In the genomic region with DNA sequence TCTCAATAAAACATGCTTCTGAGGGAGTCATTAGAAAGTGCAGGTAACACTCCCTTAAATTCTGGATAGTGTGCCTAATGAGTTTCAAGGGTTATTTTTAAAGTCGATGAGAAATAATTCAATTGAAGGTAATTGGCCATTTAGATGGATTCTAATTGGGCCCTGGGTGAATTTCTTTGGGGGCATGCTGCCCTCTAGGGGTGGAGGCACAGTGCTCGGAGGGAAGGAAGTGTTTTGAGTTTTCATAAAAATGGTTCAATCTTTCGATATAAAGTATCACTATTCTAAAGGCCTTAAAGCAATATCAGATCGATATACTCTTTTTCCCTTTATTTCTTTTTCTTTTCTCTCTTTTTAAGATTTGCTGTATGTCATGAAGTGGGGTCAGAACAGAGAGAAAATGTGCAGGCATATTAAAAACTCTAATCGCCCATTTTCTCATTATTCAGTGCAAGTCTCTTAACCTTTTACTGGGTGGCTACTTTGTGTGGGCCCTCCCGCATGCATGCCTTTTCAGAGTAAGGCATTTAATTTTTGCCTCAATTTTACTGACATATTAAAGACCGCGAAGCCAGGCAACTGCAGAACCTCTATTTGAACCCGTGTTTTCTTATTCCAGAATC, we compare ENCODE assay signal across 10 cellular contexts. TPM values are rescaled to one million over a fixed set of nuclear protein-coding genes. Genes with fewer than 3 reads are reported as not detected.
A peak's percentile ranks its signal among the peaks of the same experiment; 100 is the strongest.
DNase-seq lines count a peak whose midpoint lies in the region; ATAC-seq and TF ChIP-seq lines count a peak whose summit lies in the region.
"Had no signal": no experiment of that assay in that cellular context is flagged by ENCODE, and none has a peak within 500 bp of the region (broad histone marks: within the 10 kb centered on the region; RNA-seq: fewer than 3 reads in every experiment).

No MANE protein-coding gene starts in this region.

- no TSS peak for BruUV-seq in A673 (replicated peaks; lab: Mats Ljungman, UMichigan)

- no peaks in the 10 kb centered on the region for H3K9me3 ChIP-seq in A673 (ENCODE audit: low read depth, low read length, poor library complexity, severe bottlenecking)
- no peaks in the 10 kb centered on the region for H3K9me3 ChIP-seq in tibial artery

- ATAC-seq in GM21737 (IDR thresholded peaks at IDR 0.05; ENCODE audit: unreplicated experiment) = no peak
- ATAC-seq: stimulated activated naive CD8-positive, alpha-beta T cell treated with anti-CD3 and anti-CD28 coated beads, Interleukin-15, amount 100 ng/mL, for 72 hours had no signal

- CTCF ChIA-PET in A673 (lab: Charles Lee) = no interaction called here
- CTCF ChIA-PET in activated CD4-positive, alpha-beta memory T cell treated with anti-CD3 and anti-CD28 coated beads, Interleukin-2, amount 10 ng/mL, durations not matched to agents 7 days and 5 days (lab: Charles Lee) = no interaction called here

- H3K27me3 ChIP-seq in A673 (replicated peaks; ENCODE audit: insufficient read depth, low read depth, low read length, poor library complexity) = peaks cover 10% of the 10 kb centered on the region
- H3K27me3 ChIP-seq in GM06990 (replicated peaks; ENCODE audit: control insufficient read depth, insufficient read depth, low read length) = no peaks in the 10 kb centered on the region
- peaks cover 0 to 10% of the 10 kb centered on the region in 2 donors for H3K27me3 ChIP-seq in tibial artery

- no peaks in the 10 kb centered on the region for H3K4me1 ChIP-seq in A673 (ENCODE audit: insufficient read depth, low read length, poor library complexity, severe bottlenecking)
- H3K4me1 ChIP-seq in tibial artery = no peaks in the 10 kb centered on the region

- intact Hi-C loops in A673 (cut with micrococcal nuclease; ENCODE audit: unreplicated experiment) = no loop called here
- intact Hi-C loops in tibial artery (cut with DNase I; ENCODE audit: low total_unique reads) = no loop called here

- H3K4me3 Mint-ChIP-seq in activated CD4-positive, alpha-beta memory T cell treated with anti-CD3 and anti-CD28 coated beads, Interleukin-2, amount 10 ng/mL, durations not matched to agents 7 days and 5 days = no peak overlapping the region
- H3K4me3 Mint-ChIP-seq: stimulated activated naive CD8-positive, alpha-beta T cell treated with anti-CD3 and anti-CD28 coated beads, Interleukin-15, amount 100 ng/mL, for 72 hours had no signal

- H3K36me3 ChIP-seq in A673 (ENCODE audit: insufficient read depth, low read length, poor library complexity, severe bottlenecking) = no peaks in the 10 kb centered on the region
- H3K36me3 ChIP-seq in GM06990 (ENCODE audit: control insufficient read depth, insufficient read depth, low read length) = no peaks in the 10 kb centered on the region
- H3K36me3 ChIP-seq in tibial artery = no peaks in the 10 kb centered on the region

- H3K36me3 Mint-ChIP-seq in activated CD4-positive, alpha-beta memory T cell treated with anti-CD3 and anti-CD28 coated beads, Interleukin-2, amount 10 ng/mL, durations not matched to agents 7 days and 5 days (ENCODE audit: low read depth) = no peaks in the 10 kb centered on the region

- peaks cover 10% of the 10 kb centered on the region for H3K27me3 Mint-ChIP-seq in activated CD4-positive, alpha-beta memory T cell treated with anti-CD3 and anti-CD28 coated beads, Interleukin-2, amount 10 ng/mL, durations not matched to agents 7 days and 5 days

- TF ChIP-seq CTCF in A673 (conservative IDR thresholded peaks at IDR 0.05; ENCODE audit: low read depth, low read length) (peak; percentile 90), GM06990 (IDR thresholded peaks at IDR 0.05; ENCODE audit: insufficient read depth, low read length, poor library complexity, severe bottlenecking) (peak; percentile 84), tibial artery (IDR thresholded peaks at IDR 0.05) (peak; percentile 29 to 65)

- POLR2A ChIA-PET in A673 (lab: Charles Lee; ENCODE audit: low non-redundant PET) = no interaction called here
- POLR2A ChIA-PET in activated CD4-positive, alpha-beta memory T cell treated with anti-CD3 and anti-CD28 coated beads, Interleukin-2, amount 10 ng/mL, durations not matched to agents 7 days and 5 days (lab: Charles Lee) = no interaction called here

- H3K4me3 ChIP-seq in A673 (ENCODE audit: low read depth, low read length, poor library complexity, severe bottlenecking) (no peak overlapping the region), GM06990 (replicated peaks; ENCODE audit: low read depth, low read length) (no peak overlapping the region), tibial artery (no peak overlapping the region)

- DNase-seq in A673 (ENCODE audit: low spot score) (peak; percentile 41), GM06990 (ENCODE audit: extremely low read depth, insufficient read length) (no peak), NCI-H128 (lab: John Stamatoyannopoulos, UW; ENCODE audit: unreplicated experiment) (peak; percentile 83), iPS-NIHi11 (ENCODE audit: low spot score) (peak; percentile 71), tibial artery (no peak), GM19238 (ENCODE audit: insufficient read length, low spot score) (no peak)
- peak; percentile 20 for DNase-seq in activated CD4-positive, alpha-beta memory T cell treated with anti-CD3 and anti-CD28 coated beads, Interleukin-2, amount 10 ng/mL, durations not matched to agents 7 days and 5 days

- no peaks in the 10 kb centered on the region for H3K4me1 Mint-ChIP-seq in activated CD4-positive, alpha-beta memory T cell treated with anti-CD3 and anti-CD28 coated beads, Interleukin-2, amount 10 ng/mL, durations not matched to agents 7 days and 5 days
- H3K4me1 Mint-ChIP-seq: stimulated activated naive CD8-positive, alpha-beta T cell treated with anti-CD3 and anti-CD28 coated beads, Interleukin-15, amount 100 ng/mL, for 72 hours had no signal

- no peak overlapping the region for H3K27ac Mint-ChIP-seq in activated CD4-positive, alpha-beta memory T cell treated with anti-CD3 and anti-CD28 coated beads, Interleukin-2, amount 10 ng/mL, durations not matched to agents 7 days and 5 days
- H3K27ac Mint-ChIP-seq: stimulated activated naive CD8-positive, alpha-beta T cell treated with anti-CD3 and anti-CD28 coated beads, Interleukin-15, amount 100 ng/mL, for 72 hours had no signal

- no peaks in the 10 kb centered on the region for H3K9me3 Mint-ChIP-seq in activated CD4-positive, alpha-beta memory T cell treated with anti-CD3 and anti-CD28 coated beads, Interleukin-2, amount 10 ng/mL, durations not matched to agents 7 days and 5 days
- H3K9me3 Mint-ChIP-seq: stimulated activated naive CD8-positive, alpha-beta T cell treated with anti-CD3 and anti-CD28 coated beads, Interleukin-15, amount 100 ng/mL, for 72 hours had no signal

- H3K27ac ChIP-seq in A673 (ENCODE audit: low read depth, low read length, poor library complexity, severe bottlenecking) (no peak overlapping the region), tibial artery (no peak overlapping the region)
- H3K27ac ChIP-seq: epithelial cell of prostate had no signal

RNA-seq across cellular contexts. Expression of gene NKX2-8, which starts 25.5 kb away (rescaled TPM):
- not detected in 2 replicates for total RNA-seq in A673 (2021)
- not detected for total RNA-seq in activated CD4-positive, alpha-beta memory T cell treated with anti-CD3 and anti-CD28 coated beads, Interleukin-2, amount 10 ng/mL, durations not matched to agents 7 days and 5 days

RNA-seq across cellular contexts. Expression of gene NKX2-1, which starts 36.9 kb away (rescaled TPM):
- not detected in 2 replicates for total RNA-seq in A673 (2021)
- total RNA-seq in activated CD4-positive, alpha-beta memory T cell treated with anti-CD3 and anti-CD28 coated beads, Interleukin-2, amount 10 ng/mL, durations not matched to agents 7 days and 5 days = not detected

Comparison
In these comparisons a context has a peak if more than half of its experiments do, and no peak if none do; other contexts are left out.
1. DNase-seq: peak in A673 (single experiment), NCI-H128 (single experiment), activated CD4-positive, alpha-beta memory T cell treated with anti-CD3 and anti-CD28 coated beads, Interleukin-2, amount 10 ng/mL, durations not matched to agents 7 days and 5 days (single experiment) and iPS-NIHi11 (single experiment); none in GM06990 (single experiment), tibial artery (0 of 2) and GM19238 (single experiment).
2. Peak in every context shown above with its lines, with median percentiles within 50 percentile points of each other: CTCF ChIP-seq.